ENCODE assay signal across 29 cellular contexts in genomic region chr12:83320350-83320749, GRCh38.
"Had no signal": no experiment of that assay in that cellular context is flagged by ENCODE, and none has a peak within 500 bp of the region (broad histone marks: within the 10 kb centered on the region; RNA-seq: fewer than 3 reads in every experiment).

No MANE protein-coding gene starts in this region.

- H3K27ac Mint-ChIP-seq: activated B cell treated with CpG ODN at 0.5 μM for 24 hours; activated CD4-positive, alpha-beta T cell treated with anti-CD3 and anti-CD28 coated beads for 36 hours; activated naive CD4-positive, alpha-beta T cell treated with anti-CD3 and anti-CD28 coated beads for 36 hours; activated T-cell treated with anti-CD3 and anti-CD28 coated beads, Interleukin-2, amount 50 U/mL, for 24 hours; endodermal cell; natural killer cell had no signal

- H3K27me3 Mint-ChIP-seq: activated B cell treated with CpG ODN at 0.5 μM for 24 hours; activated CD4-positive, alpha-beta T cell treated with anti-CD3 and anti-CD28 coated beads for 36 hours; activated T-cell treated with anti-CD3 and anti-CD28 coated beads, Interleukin-2, amount 50 U/mL, for 24 hours had no signal

- H3K27me3 ChIP-seq: colonic mucosa, esophagus squamous epithelium, gastrocnemius medialis, neutrophil, pancreas, right atrium auricular region, spleen, testis had no signal

- FAIRE-seq: bronchial epithelial cell, pancreas had no signal

- H3K4me3 ChIP-seq: colonic mucosa, dorsolateral prefrontal cortex, esophagus squamous epithelium, gastrocnemius medialis, left ventricle myocardium inferior, pancreas, psoas muscle, right atrium auricular region, spleen, testis had no signal

- H3K36me3 ChIP-seq: colonic mucosa, esophagus squamous epithelium, gastrocnemius medialis, left ventricle myocardium inferior, neutrophil, pancreas, right atrium auricular region, spleen had no signal

- H3K4me1 Mint-ChIP-seq: activated B cell treated with CpG ODN at 0.5 μM for 24 hours; activated CD4-positive, alpha-beta T cell treated with anti-CD3 and anti-CD28 coated beads for 36 hours; natural killer cell had no signal

- H3K9me3 ChIP-seq: colonic mucosa, esophagus squamous epithelium, gastrocnemius medialis, neutrophil, pancreas, psoas muscle, right atrium auricular region, testis had no signal

- ATAC-seq: activated CD4-positive, alpha-beta T cell treated with anti-CD3 and anti-CD28 coated beads for 36 hours; gastrocnemius medialis; natural killer cell; pancreas; psoas muscle had no signal

- H3K4me1 ChIP-seq: colonic mucosa, esophagus squamous epithelium, gastrocnemius medialis, pancreas, psoas muscle, right atrium auricular region, spleen, testis had no signal

- DNase-seq: activated B cell treated with CpG ODN at 0.5 μM for 24 hours; activated CD4-positive, alpha-beta T cell treated with anti-CD3 and anti-CD28 coated beads for 36 hours; activated CD4-positive, alpha-beta T cell treated with anti-CD3 and anti-CD28 coated beads, Interleukin-2, amount 50 U/mL, for 4 hours; activated CD8-positive, alpha-beta memory T cell treated with anti-CD3 and anti-CD28 coated beads for 24 hours; activated CD8-positive, alpha-beta memory T cell treated with anti-CD3 and anti-CD28 coated beads, Interleukin-2, amount 50 U/mL, for 4 hours; activated effector memory CD4-positive, alpha-beta T cell treated with Interleukin-2 at 50 U/mL for 16 hours; activated naive CD4-positive, alpha-beta T cell treated with anti-CD3 and anti-CD28 coated beads for 36 hours; activated T-cell treated with anti-CD3 and anti-CD28 coated beads, Interleukin-2, amount 50 U/mL, for 24 hours; amygdala; colonic mucosa; dorsolateral prefrontal cortex; endodermal cell; esophagus squamous epithelium; gastrocnemius medialis; hippocampal formation; left ventricle myocardium inferior; midbrain; natural killer cell; pancreas; psoas muscle; spleen; stimulated activated CD4-positive, alpha-beta T cell treated with anti-CD3 and anti-CD28 coated beads, Interleukin-4, amount 100 ng/mL, for 1 hour; stimulated activated naive CD4-positive, alpha-beta T cell; T1000; testis; trophoblast cell had no signal

- H3K27ac ChIP-seq: colonic mucosa, dorsolateral prefrontal cortex, esophagus squamous epithelium, gastrocnemius medialis, left ventricle myocardium inferior, neutrophil, pancreas, psoas muscle, right atrium auricular region, spleen, testis had no signal

- H3K4me3 Mint-ChIP-seq: activated B cell treated with CpG ODN at 0.5 μM for 24 hours; activated CD4-positive, alpha-beta T cell treated with anti-CD3 and anti-CD28 coated beads for 36 hours; activated naive CD4-positive, alpha-beta T cell treated with anti-CD3 and anti-CD28 coated beads for 36 hours; activated T-cell treated with anti-CD3 and anti-CD28 coated beads, Interleukin-2, amount 50 U/mL, for 24 hours; endodermal cell; natural killer cell had no signal
